Comparison of ENCODE assay signal across 2 cellular contexts in the genomic region with DNA sequence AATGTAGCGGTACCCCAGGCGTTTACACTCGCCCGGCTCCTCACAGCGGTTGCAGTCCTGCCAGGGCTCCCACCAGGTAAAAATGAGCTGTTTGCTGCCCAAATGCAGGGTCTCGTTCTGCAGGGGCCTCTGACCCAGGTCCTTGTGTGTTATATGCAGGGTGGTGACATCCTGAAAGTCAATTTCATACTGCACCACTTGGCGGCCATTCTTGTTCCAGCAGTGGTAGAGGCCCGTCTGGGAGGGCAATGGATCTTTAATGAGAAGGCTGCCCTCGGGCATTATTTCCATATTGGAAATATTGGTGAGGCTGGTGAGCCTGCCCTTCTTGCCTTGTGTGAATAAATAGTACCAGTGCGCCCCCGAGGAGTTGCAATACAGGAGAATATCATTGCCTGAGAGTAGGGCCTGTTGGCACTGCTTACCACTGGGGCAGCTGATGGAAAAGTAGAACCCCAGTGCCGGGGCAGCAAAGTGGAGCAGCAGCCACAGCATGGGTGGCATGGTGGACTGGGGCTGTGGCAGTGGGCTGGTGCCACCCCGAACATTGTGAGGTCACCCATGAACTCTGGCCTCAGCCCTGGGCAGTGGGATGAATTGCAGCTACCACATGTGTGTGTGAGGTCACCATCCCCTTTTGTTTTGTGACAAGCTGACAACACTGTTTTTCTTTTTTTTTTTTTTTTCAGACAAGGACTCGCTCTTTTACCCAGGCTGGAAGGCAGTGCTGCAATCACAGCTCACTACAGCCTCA.
TF ChIP-seq lines count a peak whose summit lies in the region.

A gene (minus strand): TSS at position 563 of the 754 bp plus-strand sequence. CDS start 59 bp downstream, at position 504.

TF ChIP-seq in A549, 52 proteins besides CTCF, POLR2A, EP300 and RAD21:
- TF ChIP-seq PHF8 (IDR thresholded peaks at IDR 0.05; ENCODE audit: borderline replicate concordance, low read depth) (no peak), MAZ (IDR thresholded peaks at IDR 0.05; ENCODE audit: borderline replicate concordance, low read depth, low read length) (no peak), ZSCAN20 (CRISPR knock-in tag; IDR thresholded peaks at IDR 0.05) (no peak), RNF2 (IDR thresholded peaks at IDR 0.05; ENCODE audit: borderline replicate concordance, low read depth) (no peak), FOXS1 (CRISPR knock-in tag; IDR thresholded peaks at IDR 0.05) (no peak), EHF (CRISPR knock-in tag; IDR thresholded peaks at IDR 0.05) (no peak), CBX2 (IDR thresholded peaks at IDR 0.05; ENCODE audit: borderline replicate concordance, low read depth) (no peak)
- TF ChIP-seq, protein P1, sequence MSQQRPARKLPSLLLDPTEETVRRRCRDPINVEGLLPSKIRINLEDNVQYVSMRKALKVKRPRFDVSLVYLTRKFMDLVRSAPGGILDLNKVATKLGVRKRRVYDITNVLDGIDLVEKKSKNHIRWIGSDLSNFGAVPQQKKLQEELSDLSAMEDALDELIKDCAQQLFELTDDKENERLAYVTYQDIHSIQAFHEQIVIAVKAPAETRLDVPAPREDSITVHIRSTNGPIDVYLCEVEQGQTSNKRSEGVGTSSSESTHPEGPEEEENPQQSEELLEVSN (IDR thresholded peaks at IDR 0.05; ENCODE audit: borderline replicate concordance, low read depth): no peak
- TF ChIP-seq, protein P2, sequence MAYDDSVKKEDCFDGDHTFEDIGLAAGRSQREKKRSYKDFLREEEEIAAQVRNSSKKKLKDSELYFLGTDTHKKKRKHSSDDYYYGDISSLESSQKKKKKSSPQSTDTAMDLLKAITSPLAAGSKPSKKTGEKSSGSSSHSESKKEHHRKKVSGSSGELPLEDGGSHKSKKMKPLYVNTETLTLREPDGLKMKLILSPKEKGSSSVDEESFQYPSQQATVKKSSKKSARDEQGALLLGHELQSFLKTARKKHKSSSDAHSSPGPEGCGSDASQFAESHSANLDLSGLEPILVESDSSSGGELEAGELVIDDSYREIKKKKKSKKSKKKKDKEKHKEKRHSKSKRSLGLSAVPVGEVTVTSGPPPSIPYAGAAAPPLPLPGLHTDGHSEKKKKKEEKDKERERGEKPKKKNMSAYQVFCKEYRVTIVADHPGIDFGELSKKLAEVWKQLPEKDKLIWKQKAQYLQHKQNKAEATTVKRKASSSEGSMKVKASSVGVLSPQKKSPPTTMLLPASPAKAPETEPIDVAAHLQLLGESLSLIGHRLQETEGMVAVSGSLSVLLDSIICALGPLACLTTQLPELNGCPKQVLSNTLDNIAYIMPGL (CRISPR knock-in tag; IDR thresholded peaks at IDR 0.05; ENCODE audit: borderline replicate concordance): no peak
- TF ChIP-seq, protein P3, sequence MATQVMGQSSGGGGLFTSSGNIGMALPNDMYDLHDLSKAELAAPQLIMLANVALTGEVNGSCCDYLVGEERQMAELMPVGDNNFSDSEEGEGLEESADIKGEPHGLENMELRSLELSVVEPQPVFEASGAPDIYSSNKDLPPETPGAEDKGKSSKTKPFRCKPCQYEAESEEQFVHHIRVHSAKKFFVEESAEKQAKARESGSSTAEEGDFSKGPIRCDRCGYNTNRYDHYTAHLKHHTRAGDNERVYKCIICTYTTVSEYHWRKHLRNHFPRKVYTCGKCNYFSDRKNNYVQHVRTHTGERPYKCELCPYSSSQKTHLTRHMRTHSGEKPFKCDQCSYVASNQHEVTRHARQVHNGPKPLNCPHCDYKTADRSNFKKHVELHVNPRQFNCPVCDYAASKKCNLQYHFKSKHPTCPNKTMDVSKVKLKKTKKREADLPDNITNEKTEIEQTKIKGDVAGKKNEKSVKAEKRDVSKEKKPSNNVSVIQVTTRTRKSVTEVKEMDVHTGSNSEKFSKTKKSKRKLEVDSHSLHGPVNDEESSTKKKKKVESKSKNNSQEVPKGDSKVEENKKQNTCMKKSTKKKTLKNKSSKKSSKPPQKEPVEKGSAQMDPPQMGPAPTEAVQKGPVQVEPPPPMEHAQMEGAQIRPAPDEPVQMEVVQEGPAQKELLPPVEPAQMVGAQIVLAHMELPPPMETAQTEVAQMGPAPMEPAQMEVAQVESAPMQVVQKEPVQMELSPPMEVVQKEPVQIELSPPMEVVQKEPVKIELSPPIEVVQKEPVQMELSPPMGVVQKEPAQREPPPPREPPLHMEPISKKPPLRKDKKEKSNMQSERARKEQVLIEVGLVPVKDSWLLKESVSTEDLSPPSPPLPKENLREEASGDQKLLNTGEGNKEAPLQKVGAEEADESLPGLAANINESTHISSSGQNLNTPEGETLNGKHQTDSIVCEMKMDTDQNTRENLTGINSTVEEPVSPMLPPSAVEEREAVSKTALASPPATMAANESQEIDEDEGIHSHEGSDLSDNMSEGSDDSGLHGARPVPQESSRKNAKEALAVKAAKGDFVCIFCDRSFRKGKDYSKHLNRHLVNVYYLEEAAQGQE (IDR thresholded peaks at IDR 0.05): no peak

TF ChIP-seq in H1, 55 proteins besides CTCF, POLR2A, EP300 and RAD21:
- no peak for TF ChIP-seq KDM4A (IDR thresholded peaks at IDR 0.05; ENCODE audit: low read depth, low read length, severe bottlenecking)
- TF ChIP-seq KDM5A (IDR thresholded peaks at IDR 0.05; ENCODE audit: low read length): no peak
- no peak for TF ChIP-seq SIN3A (conservative IDR thresholded peaks at IDR 0.05 in 1 of 2, IDR thresholded peaks at IDR 0.05 in 1 of 2; ENCODE audit: low read depth in 1 of 2, low read length in 2 of 2)
- TF ChIP-seq JUN (IDR thresholded peaks at IDR 0.05; ENCODE audit: low read depth, low read length): no peak
- TF ChIP-seq CREB1 (IDR thresholded peaks at IDR 0.05): no peak
- no peak for TF ChIP-seq MAFK (IDR thresholded peaks at IDR 0.05; ENCODE audit: low read depth, low read length)
- TF ChIP-seq CHD1 (IDR thresholded peaks at IDR 0.05; ENCODE audit: low read depth, low read length): no peak
- no peak for TF ChIP-seq HDAC6 (IDR thresholded peaks at IDR 0.05; ENCODE audit: low read depth, low read length)
- no peak for TF ChIP-seq TAF7 (optimal IDR thresholded peaks at IDR 0.05; ENCODE audit: borderline replicate concordance, low read depth, low read length)
- no peak for TF ChIP-seq SP4 (IDR thresholded peaks at IDR 0.05; ENCODE audit: low read length)
